1 cellular context compared by ENCODE assay signal in genomic region chr6:30966154-30966553, GRCh38.
TF ChIP-seq lines count a peak whose summit lies in the region.

No MANE protein-coding gene starts in this region.

TF ChIP-seq in GM12878, 131 proteins besides CTCF, POLR2A, EP300 and RAD21:
- TF ChIP-seq CEBPB (IDR thresholded peaks at IDR 0.05; ENCODE audit: borderline replicate concordance in 1 of 2, low read depth in 2 of 2, low read length in 2 of 2) = no peak
- no peak for TF ChIP-seq ATF7 (IDR thresholded peaks at IDR 0.05; ENCODE audit: low read depth)
- TF ChIP-seq FOS (IDR thresholded peaks at IDR 0.05; ENCODE audit: borderline replicate concordance, extremely low read depth, insufficient read length) = no peak
- TF ChIP-seq STAT3 (IDR thresholded peaks at IDR 0.05; ENCODE audit: low read depth, low read length) = no peak
- no peak for TF ChIP-seq SREBF1 (IDR thresholded peaks at IDR 0.05; ENCODE audit: low read length)
- no peak for TF ChIP-seq WRNIP1 (IDR thresholded peaks at IDR 0.05; ENCODE audit: borderline replicate concordance, low read depth, low read length)
- TF ChIP-seq RB1 (IDR thresholded peaks at IDR 0.05; ENCODE audit: borderline replicate concordance) = no peak
- TF ChIP-seq RBBP5 (conservative IDR thresholded peaks at IDR 0.05) = no peak
- no peak for TF ChIP-seq RCOR1 (conservative IDR thresholded peaks at IDR 0.05; ENCODE audit: low read depth, low read length)
- no peak for TF ChIP-seq RUNX3 (IDR thresholded peaks at IDR 0.05; ENCODE audit: low read length)
